In genomic region chr17:45757431-45758218, GRCh38 we compare ENCODE assay signal across 21 cellular contexts. TPM values are rescaled to one million over a fixed set of nuclear protein-coding genes. Genes with fewer than 3 reads are reported as not detected.
"Had no signal": no experiment of that assay in that cellular context is flagged by ENCODE, and none has a peak within 500 bp of the region (broad histone marks: within the 10 kb centered on the region; RNA-seq: fewer than 3 reads in every experiment).

No MANE protein-coding gene starts in this region.

- H3K9ac ChIP-seq: parathyroid adenoma had no signal

- H2AFZ ChIP-seq: hepatocyte, parathyroid adenoma had no signal

- H3K36me3 Mint-ChIP-seq: naive B cell had no signal

- H3K4me2 ChIP-seq: hepatocyte had no signal

- H3K9me3 ChIP-seq: psoas muscle had no signal

- DNase-seq: cortex of kidney; dorsolateral prefrontal cortex; effector CD8-positive, alpha-beta T cell; foreskin melanocyte; head of caudate nucleus; left colon; left ventricle myocardium superior; mesendoderm; naive B cell; psoas muscle; retina; stimulated activated CD4-positive, alpha-beta T cell treated with anti-CD3 and anti-CD28 coated beads, Interleukin-2, amount 100 ng/mL, for 48 hours; stimulated activated naive CD4-positive, alpha-beta T cell treated with Interleukin-2 at 50 U/mL for 16 hours; trophoblast cell had no signal

- H3K4me3 ChIP-seq: dorsolateral prefrontal cortex, hepatocyte, lung, psoas muscle had no signal

- H3K4me3 Mint-ChIP-seq: naive B cell, nephron had no signal

- ATAC-seq: left colon, left ventricle myocardium superior, psoas muscle, sciatic nerve had no signal

- H3K9me3 Mint-ChIP-seq: nephron had no signal

- H3K27ac Mint-ChIP-seq: nephron had no signal

- H3K4me1 ChIP-seq: parathyroid adenoma, psoas muscle had no signal

- H3K27ac ChIP-seq: dorsolateral prefrontal cortex, hepatocyte, parathyroid adenoma, psoas muscle had no signal

- H3K4me1 Mint-ChIP-seq: naive B cell, nephron had no signal

RNA-seq across cellular contexts. Expression of gene CRHR1, which starts 26.5 kb away (rescaled TPM):
- total RNA-seq: hepatocyte, kidney epithelial cell, left colon, left ventricle myocardium superior, lung, omental fat pad had no signal
- polyA plus RNA-seq: hepatocyte, lung had no signal
